In genomic region chr10:1240341-1240775, GRCh38 we compare ENCODE assay signal across 11 cellular contexts.
DNase-seq lines count a peak whose midpoint lies in the region; ATAC-seq and TF ChIP-seq lines count a peak whose summit lies in the region.
"Had no signal": no experiment of that assay in that cellular context is flagged by ENCODE, and none has a peak within 500 bp of the region (broad histone marks: within the 10 kb centered on the region; RNA-seq: fewer than 3 reads in every experiment).

No MANE protein-coding gene starts in this region.

- CTCF ChIA-PET in activated CD4-positive, alpha-beta T cell treated with anti-CD3 and anti-CD28 coated beads for 36 hours (lab: Charles Lee), result no interaction called here

- WGBS in spleen, 5 donors, result 2 to 6% (median 4%) methylated on average over 5 to 8 of the region's 8 CpGs

- peaks cover 2% of the 10 kb centered on the region for H3K4me1 Mint-ChIP-seq in activated CD4-positive, alpha-beta T cell treated with anti-CD3 and anti-CD28 coated beads for 36 hours
- peaks cover 2% of the 10 kb centered on the region for H3K4me1 Mint-ChIP-seq in T-helper 1 cell treated with Interleukin-12 subunit alpha and Interleukin-12 subunit beta and Interleukin-4 antibody, amounts not matched to agents 30 μg/mL and 1 μg/mL, for 36 hours (ENCODE audit: low read depth)

- H3K4me1 ChIP-seq in iPS-20b (ENCODE audit: insufficient read depth, low read length) (no peaks in the 10 kb centered on the region), spleen (peaks cover 0 to 24% (median 5%) of the 10 kb centered on the region in 6 donors)

- intact Hi-C loops in activated CD4-positive, alpha-beta T cell treated with anti-CD3 and anti-CD28 coated beads for 36 hours (cut with DNase I, micrococcal nuclease), result no loop called here
- intact Hi-C loops in spleen (cut with DNase I; ENCODE audit: low total_unique reads), result no loop called here

- H3K9me3 Mint-ChIP-seq in activated CD4-positive, alpha-beta T cell treated with anti-CD3 and anti-CD28 coated beads for 36 hours (ENCODE audit: low read depth), result peaks cover 1% of the 10 kb centered on the region
- no peaks in the 10 kb centered on the region for H3K9me3 Mint-ChIP-seq in T-helper 1 cell treated with Interleukin-12 subunit alpha and Interleukin-12 subunit beta and Interleukin-4 antibody, amounts not matched to agents 30 μg/mL and 1 μg/mL, for 36 hours

- no peak for DNase-seq in activated CD4-positive, alpha-beta T cell treated with anti-CD3 and anti-CD28 coated beads for 36 hours
- DNase-seq in activated CD4-positive, alpha-beta T cell treated with anti-CD3 and anti-CD28 coated beads for 1 hour, result no peak
- peak; percentile 83 for DNase-seq in spleen
- no peak for DNase-seq in SK-N-DZ (ENCODE audit: low spot score)
- no peak for DNase-seq in GM10266 (ENCODE audit: extremely low spot score)
- no peak for DNase-seq in coronary artery (ENCODE audit: low spot score)
- DNase-seq: NCI-H1436 had no signal

- H3K9me3 ChIP-seq in iPS-20b (ENCODE audit: insufficient read depth, low read depth, low read length) (no peaks in the 10 kb centered on the region), spleen (no peaks in the 10 kb centered on the region)

- no peaks in the 10 kb centered on the region for H3K36me3 Mint-ChIP-seq in activated CD4-positive, alpha-beta T cell treated with anti-CD3 and anti-CD28 coated beads for 36 hours (ENCODE audit: low read depth)
- no peaks in the 10 kb centered on the region for H3K36me3 Mint-ChIP-seq in T-helper 1 cell treated with Interleukin-12 subunit alpha and Interleukin-12 subunit beta and Interleukin-4 antibody, amounts not matched to agents 30 μg/mL and 1 μg/mL, for 36 hours (ENCODE audit: low read depth)

- peak overlapping the region; percentile 76; the same call in 1 of the 2 replicates for H3K9ac ChIP-seq in iPS-20b (ENCODE audit: low read depth, low read length)

- POLR2A ChIA-PET in activated CD4-positive, alpha-beta T cell treated with anti-CD3 and anti-CD28 coated beads for 36 hours (lab: Charles Lee), result no interaction called here

- H3K27me3 Mint-ChIP-seq in activated CD4-positive, alpha-beta T cell treated with anti-CD3 and anti-CD28 coated beads for 36 hours, result peaks cover 7% of the 10 kb centered on the region
- peaks cover 9% of the 10 kb centered on the region for H3K27me3 Mint-ChIP-seq in T-helper 1 cell treated with Interleukin-12 subunit alpha and Interleukin-12 subunit beta and Interleukin-4 antibody, amounts not matched to agents 30 μg/mL and 1 μg/mL, for 36 hours (ENCODE audit: low read depth)

- TF ChIP-seq CTCF in spleen (IDR thresholded peaks at IDR 0.05 in 8 of 11, conservative IDR thresholded peaks at IDR 0.05 in 3 of 11), result no peak
- no peak for TF ChIP-seq CTCF in GM10266 (IDR thresholded peaks at IDR 0.05; ENCODE audit: control insufficient read depth, insufficient read depth, low read depth, missing control alignments)
- no peak for TF ChIP-seq CTCF in coronary artery (IDR thresholded peaks at IDR 0.05)

- H3K4me3 ChIP-seq in iPS-20b (ENCODE audit: low read length) (peak overlapping the region; percentile 51), spleen (peak overlapping the region in 3 of 8 donors; percentile 23 to 51 (median 28)), coronary artery (no peak overlapping the region)
- H3K4me3 ChIP-seq: cardiac muscle cell, smooth muscle cell had no signal

- no peak for ATAC-seq in activated CD4-positive, alpha-beta T cell treated with anti-CD3 and anti-CD28 coated beads for 36 hours

- H3K27me3 ChIP-seq in iPS-20b (ENCODE audit: insufficient read depth, low read length) (no peaks in the 10 kb centered on the region; the same call in none of the 2 replicates), spleen (replicated peaks in 1 of 7) (peaks cover 0 to 41% (median 23%) of the 10 kb centered on the region in 7 donors)
- H3K27me3 ChIP-seq: cardiac muscle cell had no signal

- H3K27ac Mint-ChIP-seq in activated CD4-positive, alpha-beta T cell treated with anti-CD3 and anti-CD28 coated beads for 36 hours, result peak overlapping the region; percentile 53
- H3K27ac Mint-ChIP-seq in T-helper 1 cell treated with Interleukin-12 subunit alpha and Interleukin-12 subunit beta and Interleukin-4 antibody, amounts not matched to agents 30 μg/mL and 1 μg/mL, for 36 hours, result peak overlapping the region; percentile 63

- H3K27ac ChIP-seq in iPS-20b (ENCODE audit: low read length) (peak overlapping the region; percentile 96), spleen (peak overlapping the region in 4 of 8 donors; percentile 12 to 71 (median 60)), coronary artery (no peak overlapping the region)
- H3K27ac ChIP-seq: cardiac muscle cell had no signal

- H3K4me3 Mint-ChIP-seq in activated CD4-positive, alpha-beta T cell treated with anti-CD3 and anti-CD28 coated beads for 36 hours, result no peak overlapping the region
- peak overlapping the region; percentile 77 for H3K4me3 Mint-ChIP-seq in T-helper 1 cell treated with Interleukin-12 subunit alpha and Interleukin-12 subunit beta and Interleukin-4 antibody, amounts not matched to agents 30 μg/mL and 1 μg/mL, for 36 hours

- H3K36me3 ChIP-seq in iPS-20b (ENCODE audit: insufficient read depth, low read depth, low read length) (no peaks in the 10 kb centered on the region), spleen (no peaks in the 10 kb centered on the region)
- H3K36me3 ChIP-seq: cardiac muscle cell had no signal

- TF ChIP-seq POLR2A in spleen (IDR thresholded peaks at IDR 0.05), result no peak
